1 cellular context compared by ENCODE assay signal in the genomic region with DNA sequence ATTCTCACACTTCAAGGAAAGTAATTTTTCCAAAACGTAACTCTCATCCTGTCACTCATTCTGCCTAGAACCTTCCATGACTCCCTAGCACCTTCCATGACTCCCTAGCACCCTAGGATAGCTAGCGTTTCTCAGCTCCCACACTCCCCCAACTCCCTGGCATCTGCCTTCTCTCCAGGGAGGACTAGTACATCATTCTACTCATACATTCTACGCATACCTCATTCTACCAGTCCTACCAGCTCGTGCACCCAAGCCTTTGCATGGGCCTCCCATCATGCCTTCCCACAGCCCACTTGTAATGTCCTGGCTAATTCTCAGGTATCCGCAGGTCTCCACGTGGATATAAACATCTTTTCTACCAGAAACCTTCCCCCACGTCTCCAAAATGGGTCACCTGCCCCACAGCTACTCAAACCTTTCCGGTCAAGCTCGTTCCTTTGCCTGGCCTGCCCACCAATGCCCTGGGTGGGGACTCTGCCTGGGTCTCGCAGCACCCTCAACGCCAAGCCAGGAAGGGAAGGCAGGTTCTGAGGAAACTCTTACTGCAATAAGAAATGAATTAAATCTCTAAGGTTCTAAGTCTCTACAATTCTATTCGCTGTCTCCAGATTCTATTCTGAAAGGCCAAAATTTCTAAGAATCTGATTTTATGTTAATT.
TF ChIP-seq lines count a peak whose summit lies in the region.

No MANE protein-coding gene starts in this region.

TF ChIP-seq in endothelial cell of umbilical vein, 7 proteins besides CTCF, POLR2A, EP300 and RAD21:
- TF ChIP-seq MYC (IDR thresholded peaks at IDR 0.05; ENCODE audit: low read depth, low read length) (no peak), EZH2 (IDR thresholded peaks at IDR 0.05; ENCODE audit: borderline replicate concordance, low read depth, low read length, severe bottlenecking) (no peak), GATA2 (IDR thresholded peaks at IDR 0.05; ENCODE audit: insufficient read depth, insufficient read length, low read depth, low read length) (no peak)
